1 cellular context compared by ENCODE assay signal in the genomic region with DNA sequence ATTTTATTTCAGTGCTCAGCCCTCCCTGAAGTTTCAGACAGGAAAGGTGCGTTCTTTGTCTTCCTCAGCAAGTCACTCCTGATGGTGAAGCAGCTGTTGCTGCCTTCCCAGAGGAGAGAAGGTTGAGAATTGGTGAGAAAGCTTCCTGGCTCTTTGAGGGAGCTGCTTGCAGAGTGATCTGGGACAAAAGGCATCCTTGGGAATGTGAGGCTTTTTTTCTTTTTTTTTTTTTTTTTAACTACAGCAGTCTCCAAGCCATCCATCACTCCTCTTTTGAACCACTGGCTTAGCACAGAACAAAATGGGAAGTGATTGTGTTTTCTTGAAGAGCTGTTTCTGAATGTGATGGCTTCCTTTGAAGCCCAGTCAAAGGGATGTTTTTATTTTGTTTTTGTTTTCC.
TF ChIP-seq lines count a peak whose summit lies in the region.

No MANE protein-coding gene starts in this region.

TF ChIP-seq in WTC11, 78 proteins besides CTCF, POLR2A, EP300 and RAD21 (continued from another document):
- TF ChIP-seq, protein P1, sequence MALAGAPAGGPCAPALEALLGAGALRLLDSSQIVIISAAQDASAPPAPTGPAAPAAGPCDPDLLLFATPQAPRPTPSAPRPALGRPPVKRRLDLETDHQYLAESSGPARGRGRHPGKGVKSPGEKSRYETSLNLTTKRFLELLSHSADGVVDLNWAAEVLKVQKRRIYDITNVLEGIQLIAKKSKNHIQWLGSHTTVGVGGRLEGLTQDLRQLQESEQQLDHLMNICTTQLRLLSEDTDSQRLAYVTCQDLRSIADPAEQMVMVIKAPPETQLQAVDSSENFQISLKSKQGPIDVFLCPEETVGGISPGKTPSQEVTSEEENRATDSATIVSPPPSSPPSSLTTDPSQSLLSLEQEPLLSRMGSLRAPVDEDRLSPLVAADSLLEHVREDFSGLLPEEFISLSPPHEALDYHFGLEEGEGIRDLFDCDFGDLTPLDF (CRISPR knock-in tag; IDR thresholded peaks at IDR 0.05), result no peak
- TF ChIP-seq, protein P2, sequence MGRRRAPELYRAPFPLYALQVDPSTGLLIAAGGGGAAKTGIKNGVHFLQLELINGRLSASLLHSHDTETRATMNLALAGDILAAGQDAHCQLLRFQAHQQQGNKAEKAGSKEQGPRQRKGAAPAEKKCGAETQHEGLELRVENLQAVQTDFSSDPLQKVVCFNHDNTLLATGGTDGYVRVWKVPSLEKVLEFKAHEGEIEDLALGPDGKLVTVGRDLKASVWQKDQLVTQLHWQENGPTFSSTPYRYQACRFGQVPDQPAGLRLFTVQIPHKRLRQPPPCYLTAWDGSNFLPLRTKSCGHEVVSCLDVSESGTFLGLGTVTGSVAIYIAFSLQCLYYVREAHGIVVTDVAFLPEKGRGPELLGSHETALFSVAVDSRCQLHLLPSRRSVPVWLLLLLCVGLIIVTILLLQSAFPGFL (CRISPR knock-in tag; IDR thresholded peaks at IDR 0.05; ENCODE audit: borderline replicate concordance), result no peak
- TF ChIP-seq, protein P3, sequence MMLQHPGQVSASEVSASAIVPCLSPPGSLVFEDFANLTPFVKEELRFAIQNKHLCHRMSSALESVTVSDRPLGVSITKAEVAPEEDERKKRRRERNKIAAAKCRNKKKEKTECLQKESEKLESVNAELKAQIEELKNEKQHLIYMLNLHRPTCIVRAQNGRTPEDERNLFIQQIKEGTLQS (CRISPR knock-in tag; conservative IDR thresholded peaks at IDR 0.05), result no peak
- TF ChIP-seq ZNF317 (CRISPR knock-in tag; IDR thresholded peaks at IDR 0.05; ENCODE audit: borderline replicate concordance, low read depth), result no peak
- TF ChIP-seq, protein P4, sequence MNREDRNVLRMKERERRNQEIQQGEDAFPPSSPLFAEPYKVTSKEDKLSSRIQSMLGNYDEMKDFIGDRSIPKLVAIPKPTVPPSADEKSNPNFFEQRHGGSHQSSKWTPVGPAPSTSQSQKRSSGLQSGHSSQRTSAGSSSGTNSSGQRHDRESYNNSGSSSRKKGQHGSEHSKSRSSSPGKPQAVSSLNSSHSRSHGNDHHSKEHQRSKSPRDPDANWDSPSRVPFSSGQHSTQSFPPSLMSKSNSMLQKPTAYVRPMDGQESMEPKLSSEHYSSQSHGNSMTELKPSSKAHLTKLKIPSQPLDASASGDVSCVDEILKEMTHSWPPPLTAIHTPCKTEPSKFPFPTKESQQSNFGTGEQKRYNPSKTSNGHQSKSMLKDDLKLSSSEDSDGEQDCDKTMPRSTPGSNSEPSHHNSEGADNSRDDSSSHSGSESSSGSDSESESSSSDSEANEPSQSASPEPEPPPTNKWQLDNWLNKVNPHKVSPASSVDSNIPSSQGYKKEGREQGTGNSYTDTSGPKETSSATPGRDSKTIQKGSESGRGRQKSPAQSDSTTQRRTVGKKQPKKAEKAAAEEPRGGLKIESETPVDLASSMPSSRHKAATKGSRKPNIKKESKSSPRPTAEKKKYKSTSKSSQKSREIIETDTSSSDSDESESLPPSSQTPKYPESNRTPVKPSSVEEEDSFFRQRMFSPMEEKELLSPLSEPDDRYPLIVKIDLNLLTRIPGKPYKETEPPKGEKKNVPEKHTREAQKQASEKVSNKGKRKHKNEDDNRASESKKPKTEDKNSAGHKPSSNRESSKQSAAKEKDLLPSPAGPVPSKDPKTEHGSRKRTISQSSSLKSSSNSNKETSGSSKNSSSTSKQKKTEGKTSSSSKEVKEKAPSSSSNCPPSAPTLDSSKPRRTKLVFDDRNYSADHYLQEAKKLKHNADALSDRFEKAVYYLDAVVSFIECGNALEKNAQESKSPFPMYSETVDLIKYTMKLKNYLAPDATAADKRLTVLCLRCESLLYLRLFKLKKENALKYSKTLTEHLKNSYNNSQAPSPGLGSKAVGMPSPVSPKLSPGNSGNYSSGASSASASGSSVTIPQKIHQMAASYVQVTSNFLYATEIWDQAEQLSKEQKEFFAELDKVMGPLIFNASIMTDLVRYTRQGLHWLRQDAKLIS (CRISPR knock-in tag; IDR thresholded peaks at IDR 0.05; ENCODE audit: borderline replicate concordance), result no peak
- TF ChIP-seq FOXP1 (CRISPR knock-in tag; IDR thresholded peaks at IDR 0.05; ENCODE audit: borderline replicate concordance), result no peak
- TF ChIP-seq SMAD3 (CRISPR knock-in tag; IDR thresholded peaks at IDR 0.05; ENCODE audit: borderline replicate concordance), result no peak
- no peak for TF ChIP-seq CREB1 (CRISPR knock-in tag; IDR thresholded peaks at IDR 0.05)
- no peak for TF ChIP-seq NFATC4 (CRISPR knock-in tag; IDR thresholded peaks at IDR 0.05)
- TF ChIP-seq SP1 (CRISPR knock-in tag; conservative IDR thresholded peaks at IDR 0.05), result no peak
- no peak for TF ChIP-seq NFE2L1 (CRISPR knock-in tag; IDR thresholded peaks at IDR 0.05)
- TF ChIP-seq SOX15 (CRISPR knock-in tag; IDR thresholded peaks at IDR 0.05), result no peak
- TF ChIP-seq, protein P5, sequence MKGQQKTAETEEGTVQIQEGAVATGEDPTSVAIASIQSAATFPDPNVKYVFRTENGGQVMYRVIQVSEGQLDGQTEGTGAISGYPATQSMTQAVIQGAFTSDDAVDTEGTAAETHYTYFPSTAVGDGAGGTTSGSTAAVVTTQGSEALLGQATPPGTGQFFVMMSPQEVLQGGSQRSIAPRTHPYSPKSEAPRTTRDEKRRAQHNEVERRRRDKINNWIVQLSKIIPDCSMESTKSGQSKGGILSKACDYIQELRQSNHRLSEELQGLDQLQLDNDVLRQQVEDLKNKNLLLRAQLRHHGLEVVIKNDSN (CRISPR knock-in tag; IDR thresholded peaks at IDR 0.05), result no peak
- TF ChIP-seq, protein P6, sequence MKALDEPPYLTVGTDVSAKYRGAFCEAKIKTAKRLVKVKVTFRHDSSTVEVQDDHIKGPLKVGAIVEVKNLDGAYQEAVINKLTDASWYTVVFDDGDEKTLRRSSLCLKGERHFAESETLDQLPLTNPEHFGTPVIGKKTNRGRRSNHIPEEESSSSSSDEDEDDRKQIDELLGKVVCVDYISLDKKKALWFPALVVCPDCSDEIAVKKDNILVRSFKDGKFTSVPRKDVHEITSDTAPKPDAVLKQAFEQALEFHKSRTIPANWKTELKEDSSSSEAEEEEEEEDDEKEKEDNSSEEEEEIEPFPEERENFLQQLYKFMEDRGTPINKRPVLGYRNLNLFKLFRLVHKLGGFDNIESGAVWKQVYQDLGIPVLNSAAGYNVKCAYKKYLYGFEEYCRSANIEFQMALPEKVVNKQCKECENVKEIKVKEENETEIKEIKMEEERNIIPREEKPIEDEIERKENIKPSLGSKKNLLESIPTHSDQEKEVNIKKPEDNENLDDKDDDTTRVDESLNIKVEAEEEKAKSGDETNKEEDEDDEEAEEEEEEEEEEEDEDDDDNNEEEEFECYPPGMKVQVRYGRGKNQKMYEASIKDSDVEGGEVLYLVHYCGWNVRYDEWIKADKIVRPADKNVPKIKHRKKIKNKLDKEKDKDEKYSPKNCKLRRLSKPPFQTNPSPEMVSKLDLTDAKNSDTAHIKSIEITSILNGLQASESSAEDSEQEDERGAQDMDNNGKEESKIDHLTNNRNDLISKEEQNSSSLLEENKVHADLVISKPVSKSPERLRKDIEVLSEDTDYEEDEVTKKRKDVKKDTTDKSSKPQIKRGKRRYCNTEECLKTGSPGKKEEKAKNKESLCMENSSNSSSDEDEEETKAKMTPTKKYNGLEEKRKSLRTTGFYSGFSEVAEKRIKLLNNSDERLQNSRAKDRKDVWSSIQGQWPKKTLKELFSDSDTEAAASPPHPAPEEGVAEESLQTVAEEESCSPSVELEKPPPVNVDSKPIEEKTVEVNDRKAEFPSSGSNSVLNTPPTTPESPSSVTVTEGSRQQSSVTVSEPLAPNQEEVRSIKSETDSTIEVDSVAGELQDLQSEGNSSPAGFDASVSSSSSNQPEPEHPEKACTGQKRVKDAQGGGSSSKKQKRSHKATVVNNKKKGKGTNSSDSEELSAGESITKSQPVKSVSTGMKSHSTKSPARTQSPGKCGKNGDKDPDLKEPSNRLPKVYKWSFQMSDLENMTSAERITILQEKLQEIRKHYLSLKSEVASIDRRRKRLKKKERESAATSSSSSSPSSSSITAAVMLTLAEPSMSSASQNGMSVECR (CRISPR knock-in tag; IDR thresholded peaks at IDR 0.05; ENCODE audit: borderline replicate concordance), result no peak
- TF ChIP-seq ZNF423 (CRISPR knock-in tag; IDR thresholded peaks at IDR 0.05), result no peak
- TF ChIP-seq, protein P7, sequence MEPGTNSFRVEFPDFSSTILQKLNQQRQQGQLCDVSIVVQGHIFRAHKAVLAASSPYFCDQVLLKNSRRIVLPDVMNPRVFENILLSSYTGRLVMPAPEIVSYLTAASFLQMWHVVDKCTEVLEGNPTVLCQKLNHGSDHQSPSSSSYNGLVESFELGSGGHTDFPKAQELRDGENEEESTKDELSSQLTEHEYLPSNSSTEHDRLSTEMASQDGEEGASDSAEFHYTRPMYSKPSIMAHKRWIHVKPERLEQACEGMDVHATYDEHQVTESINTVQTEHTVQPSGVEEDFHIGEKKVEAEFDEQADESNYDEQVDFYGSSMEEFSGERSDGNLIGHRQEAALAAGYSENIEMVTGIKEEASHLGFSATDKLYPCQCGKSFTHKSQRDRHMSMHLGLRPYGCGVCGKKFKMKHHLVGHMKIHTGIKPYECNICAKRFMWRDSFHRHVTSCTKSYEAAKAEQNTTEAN (CRISPR knock-in tag; IDR thresholded peaks at IDR 0.05), result no peak
- TF ChIP-seq GABPB1 (CRISPR knock-in tag; IDR thresholded peaks at IDR 0.05), result no peak
TF ChIP-seq in WTC11: peak in this region for 0.
